In genomic region chr20:17557675-17558006, GRCh38 we compare ENCODE assay signal across 8 cellular contexts. TPM values are rescaled to one million over a fixed set of nuclear protein-coding genes. Genes with fewer than 3 reads are reported as not detected.
DNase-seq lines count a peak whose midpoint lies in the region; ATAC-seq, FAIRE-seq and TF ChIP-seq lines count a peak whose summit lies in the region.

No MANE protein-coding gene starts in this region.

- intact Hi-C loops in gastrocnemius medialis (cut with DNase I; ENCODE audit: low total_unique reads), result no loop called here

- no peaks in the 10 kb centered on the region for H4K20me1 ChIP-seq in fibroblast of lung (ENCODE audit: control insufficient read depth, extremely low read depth, insufficient read depth, low read length)

- DNase-seq in ELR (ENCODE audit: low read depth), result peak; percentile 87
- peak; percentile 49 for DNase-seq in RCC 7860 (ENCODE audit: low spot score)
- DNase-seq in fibroblast of lung (ENCODE audit: low read depth in 2 of 2), result peak; percentile 87 to 92
- no peak for DNase-seq in gastrocnemius medialis
- no peak for DNase-seq in GM20000 (ENCODE audit: low spot score)
- no peak for DNase-seq in GM10266 (ENCODE audit: extremely low spot score)
- DNase-seq in NK-92 (lab: John Stamatoyannopoulos, UW; ENCODE audit: unreplicated experiment), result no peak

- H2AFZ ChIP-seq in fibroblast of lung (ENCODE audit: low read length), result no peak overlapping the region

- H3K27ac ChIP-seq in fibroblast of lung (ENCODE audit: insufficient read depth, low read length) (peak overlapping the region; percentile 95), gastrocnemius medialis (peak overlapping the region; percentile 24 to 74 (median 61))

- H3K27me3 ChIP-seq in fibroblast of lung (ENCODE audit: control insufficient read depth, insufficient read depth, low read length), result no peaks in the 10 kb centered on the region
- H3K27me3 ChIP-seq in gastrocnemius medialis, result no peaks in the 10 kb centered on the region

- H3K4me1 ChIP-seq in fibroblast of lung (ENCODE audit: control insufficient read depth, extremely low read depth, insufficient read depth, low read length) (peaks cover 16% of the 10 kb centered on the region), gastrocnemius medialis (no peaks in the 10 kb centered on the region)

- no peaks in the 10 kb centered on the region for H3K9me3 ChIP-seq in fibroblast of lung (ENCODE audit: control insufficient read depth, insufficient read depth, low read depth, low read length)
- H3K9me3 ChIP-seq in gastrocnemius medialis, result no peaks in the 10 kb centered on the region

- H3K4me2 ChIP-seq in fibroblast of lung (ENCODE audit: extremely low read depth, insufficient read depth, low read length), result peak overlapping the region; percentile 55

- H3K36me3 ChIP-seq in fibroblast of lung (ENCODE audit: control insufficient read depth, insufficient read depth, low read length) (no peaks in the 10 kb centered on the region), gastrocnemius medialis (no peaks in the 10 kb centered on the region)

- TF ChIP-seq CTCF in fibroblast of lung (conservative IDR thresholded peaks at IDR 0.05 in 1 of 2, IDR thresholded peaks at IDR 0.05 in 1 of 2; ENCODE audit: low read depth in 1 of 2, low read length in 2 of 2) (no peak), gastrocnemius medialis (IDR thresholded peaks at IDR 0.05 in 4 of 5, conservative IDR thresholded peaks at IDR 0.05 in 1 of 5) (no peak), GM20000 (IDR thresholded peaks at IDR 0.05; ENCODE audit: extremely low read depth, missing control alignments) (no peak), GM10266 (IDR thresholded peaks at IDR 0.05; ENCODE audit: control insufficient read depth, insufficient read depth, low read depth, missing control alignments) (no peak)

- TF ChIP-seq POLR2A in gastrocnemius medialis (IDR thresholded peaks at IDR 0.05), result no peak

- in situ Hi-C loops in gastrocnemius medialis (cut with MboI; ENCODE audit: low sequenced_read_pairs in 4 of 4), result no loop called here

- no peak for ATAC-seq in gastrocnemius medialis
- ATAC-seq in GM18868 (IDR thresholded peaks at IDR 0.05; ENCODE audit: unreplicated experiment), result no peak

- H3K79me2 ChIP-seq in fibroblast of lung (ENCODE audit: control insufficient read depth, insufficient read depth, low read length), result no peaks in the 10 kb centered on the region

- H3K9ac ChIP-seq in fibroblast of lung (ENCODE audit: insufficient read depth, low read length), result peak overlapping the region; percentile 25

- H3K4me3 ChIP-seq in fibroblast of lung (replicated peaks in 1 of 4; ENCODE audit: control extremely low read depth in 1 of 4, insufficient read depth in 1 of 4, low read depth in 3 of 4, low read length in 4 of 4) (peak overlapping the region in 2 of 4 experiments; percentile 0 to 46), gastrocnemius medialis (no peak overlapping the region)

- FAIRE-seq in RCC 7860 (lab: Jason Lieb, UNC), result peak; percentile 17

RNA-seq across cellular contexts. Expression of gene DSTN, which starts 12.2 kb away (rescaled TPM):
- 249 and 289 TPM in 2 replicates for total RNA-seq in fibroblast of lung
- polyA plus RNA-seq in fibroblast of lung, result 276 and 737 TPM in 2 replicates
- 439 and 919 TPM in 2 replicates for polyA plus RNA-seq in fibroblast of lung (2012)
- 5.4 and 10.3 TPM in 2 replicates for polyA minus RNA-seq in fibroblast of lung (ENCODE audit: low replicate concordance)
- total RNA-seq in gastrocnemius medialis, result 100 to 1,000 TPM in 1 of 4 donors, 10 to 100 TPM in 3; 79.2 to 128 (median 88.5) TPM

RNA-seq across cellular contexts. Expression of gene BFSP1, which starts 26.5 kb away (rescaled TPM):
- total RNA-seq in fibroblast of lung (1.8 and 2.3 TPM in 2 replicates), gastrocnemius medialis (under 1 TPM in 2 of 4 donors, not detected in 2; 0.18 to 0.46 TPM)
- 1.5 TPM in 2 replicates for polyA plus RNA-seq in fibroblast of lung
- polyA plus RNA-seq in fibroblast of lung (2012), result 1.3 and 1.9 TPM in 2 replicates
- polyA minus RNA-seq in fibroblast of lung (ENCODE audit: low replicate concordance), result not detected in 2 replicates

Comparison
In these comparisons a context has a peak if more than half of its experiments do, and no peak if none do; other contexts are left out.
1. DNase-seq: peak in ELR (single experiment), RCC 7860 (single experiment) and fibroblast of lung (2 of 2); none in gastrocnemius medialis (0 of 2), GM20000 (single experiment), GM10266 (single experiment) and NK-92 (single experiment).